23 cellular contexts compared by ENCODE assay signal in genomic region chr2:165453672-165454071, GRCh38. TPM values are rescaled to one million over a fixed set of nuclear protein-coding genes. Genes with fewer than 3 reads are reported as not detected.
DNase-seq lines count a peak whose midpoint lies in the region; ATAC-seq and TF ChIP-seq lines count a peak whose summit lies in the region.
"Had no signal": no experiment of that assay in that cellular context is flagged by ENCODE, and none has a peak within 500 bp of the region (broad histone marks: within the 10 kb centered on the region; RNA-seq: fewer than 3 reads in every experiment).

No MANE protein-coding gene starts in this region.

- no peak overlapping the region for H3K4me3 ChIP-seq in right cardiac atrium (ENCODE audit: low read length)
- H3K4me3 ChIP-seq: BLaER1 treated with 17β-estradiol and CSF1 and Interleukin-3, amounts not matched to agents 10 nM and 100 nM; GM12878; GM23248 had no signal

- no peaks in the 10 kb centered on the region for H3K36me3 Mint-ChIP-seq in natural killer cell
- H3K36me3 Mint-ChIP-seq in natural killer cell treated with Interleukin-12 subunit alpha and Interleukin-12 subunit beta and Interleukin-15 and Interleukin-18, amount 100 ng/mL, for 72 hours, result peaks cover 6% of the 10 kb centered on the region
- H3K36me3 Mint-ChIP-seq: CD14-positive monocyte; CD8-positive, alpha-beta memory T cell had no signal

- peaks cover 0 to 2% of the 10 kb centered on the region in 2 donors for H3K9me3 Mint-ChIP-seq in natural killer cell
- no peaks in the 10 kb centered on the region for H3K9me3 Mint-ChIP-seq in natural killer cell treated with Interleukin-12 subunit alpha and Interleukin-12 subunit beta and Interleukin-15 and Interleukin-18, amount 100 ng/mL, for 72 hours

- intact Hi-C loops in Right ventricle myocardium inferior (cut with DNase I) (no loop called here), left cardiac atrium (cut with DNase I) (no loop called here), natural killer cell (cut with micrococcal nuclease) (no loop called here), right cardiac atrium (cut with DNase I) (no loop called here)

- no peak for TF ChIP-seq CTCF in natural killer cell (IDR thresholded peaks at IDR 0.05)

- peaks cover 23 to 27% of the 10 kb centered on the region in 2 donors for H3K4me1 Mint-ChIP-seq in natural killer cell
- H3K4me1 Mint-ChIP-seq in natural killer cell treated with Interleukin-12 subunit alpha and Interleukin-12 subunit beta and Interleukin-15 and Interleukin-18, amount 100 ng/mL, for 72 hours (ENCODE audit: low read depth in 2 of 2), result peaks cover 0 to 19% of the 10 kb centered on the region in 2 donors
- H3K4me1 Mint-ChIP-seq: CD14-positive monocyte; CD8-positive, alpha-beta memory T cell had no signal

- no peak for DNase-seq in Right ventricle myocardium inferior (ENCODE audit: missing footprints)
- DNase-seq in left cardiac atrium, result no peak
- DNase-seq in natural killer cell, result no peak
- DNase-seq in natural killer cell treated with Interleukin-12 subunit alpha and Interleukin-12 subunit beta and Interleukin-15 and Interleukin-18, amount 100 ng/mL, for 72 hours (ENCODE audit: low spot score), result no peak
- DNase-seq in right cardiac atrium, result peak; percentile 15 to 62 (median 20)
- DNase-seq in hypothalamus (lab: John Stamatoyannopoulos, UW), result no peak
- DNase-seq: ACHN; AML-193; BE2C; CD4-positive, alpha-beta T cell; CD8-positive, alpha-beta memory T cell; DMS 273 treated with DMSO at 0.1 percent for 48 hours; DMS79; EL; GDM1; GM23248; H7; HCEC 1CT had no signal

- H3K27ac Mint-ChIP-seq in natural killer cell, result peak overlapping the region; percentile 8 to 14
- H3K27ac Mint-ChIP-seq in natural killer cell treated with Interleukin-12 subunit alpha and Interleukin-12 subunit beta and Interleukin-15 and Interleukin-18, amount 100 ng/mL, for 72 hours, result no peak overlapping the region
- H3K27ac Mint-ChIP-seq: CD14-positive monocyte; CD4-positive, alpha-beta T cell; CD8-positive, alpha-beta memory T cell had no signal

- 77% methylated on average over 4 of the region's 4 CpGs for WGBS in right cardiac atrium

- H3K27me3 Mint-ChIP-seq in natural killer cell (ENCODE audit: low read depth in 2 of 2), result no peaks in the 10 kb centered on the region
- H3K27me3 Mint-ChIP-seq in natural killer cell treated with Interleukin-12 subunit alpha and Interleukin-12 subunit beta and Interleukin-15 and Interleukin-18, amount 100 ng/mL, for 72 hours, result peaks cover 0 to 11% of the 10 kb centered on the region in 2 donors
- H3K27me3 Mint-ChIP-seq: CD4-positive, alpha-beta T cell had no signal

- ATAC-seq in Right ventricle myocardium inferior, result peak; percentile 79
- ATAC-seq in left cardiac atrium, result no peak
- ATAC-seq in natural killer cell, result peak; percentile 26 to 85 (median 49)
- no peak for ATAC-seq in natural killer cell treated with Interleukin-12 subunit alpha and Interleukin-12 subunit beta and Interleukin-15 and Interleukin-18, amount 100 ng/mL, for 72 hours
- ATAC-seq in right cardiac atrium, result peak in 1 of 2 donors; percentile 52
- ATAC-seq in HG02759 (IDR thresholded peaks at IDR 0.05; ENCODE audit: unreplicated experiment), result no peak
- ATAC-seq: GM12878 had no signal

- H3K4me1 ChIP-seq in right cardiac atrium (ENCODE audit: control insufficient read depth, insufficient read depth, low read length), result no peaks in the 10 kb centered on the region
- H3K4me1 ChIP-seq: BE2C had no signal

- H3K27ac ChIP-seq in right cardiac atrium (ENCODE audit: low read length), result no peak overlapping the region
- H3K27ac ChIP-seq: 22Rv1; BLaER1 treated with 17β-estradiol and CSF1 and Interleukin-3, amounts not matched to agents 10 nM and 100 nM; GM23248 had no signal

- no peaks in the 10 kb centered on the region for H3K27me3 ChIP-seq in right cardiac atrium (ENCODE audit: control insufficient read depth, insufficient read depth)
- H3K27me3 ChIP-seq: BE2C; BLaER1 treated with 17β-estradiol and CSF1 and Interleukin-3, amounts not matched to agents 10 nM and 100 nM had no signal

- no peaks in the 10 kb centered on the region for H3K9me3 ChIP-seq in right cardiac atrium (ENCODE audit: control insufficient read depth, low read length)
- H3K9me3 ChIP-seq: BE2C had no signal

- no peak overlapping the region for H3K4me3 Mint-ChIP-seq in natural killer cell
- H3K4me3 Mint-ChIP-seq in natural killer cell treated with Interleukin-12 subunit alpha and Interleukin-12 subunit beta and Interleukin-15 and Interleukin-18, amount 100 ng/mL, for 72 hours, result no peak overlapping the region
- H3K4me3 Mint-ChIP-seq: CD14-positive monocyte; CD4-positive, alpha-beta T cell; CD8-positive, alpha-beta memory T cell had no signal

RNA-seq across cellular contexts. Expression of gene CSRNP3, which starts 15.8 kb away (rescaled TPM):
- total RNA-seq in Right ventricle myocardium inferior (5.1 TPM), left cardiac atrium (1 to 10 TPM; 3.0 to 4.7 TPM), natural killer cell (not detected), right cardiac atrium (1 to 10 TPM; 2.8 to 9.6 (median 6.8) TPM)
- total RNA-seq in natural killer cell treated with Interleukin-12 subunit alpha and Interleukin-12 subunit beta and Interleukin-15 and Interleukin-18, amount 100 ng/mL, for 72 hours, result not detected
- polyA plus RNA-seq in right cardiac atrium, result 1.6 TPM
- total RNA-seq: CD4-positive, alpha-beta T cell; CD8-positive, alpha-beta memory T cell had no signal
- polyA plus RNA-seq: CD14-positive monocyte; CD8-positive, alpha-beta memory T cell had no signal

Comparison
In these comparisons a context has a peak if more than half of its experiments do, and no peak if none do; other contexts are left out.
1. ATAC-seq: peak in Right ventricle myocardium inferior (single experiment) and natural killer cell (3 of 3); none in left cardiac atrium (0 of 2), natural killer cell treated with Interleukin-12 subunit alpha and Interleukin-12 subunit beta and Interleukin-15 and Interleukin-18, amount 100 ng/mL, for 72 hours (0 of 2) and HG02759 (single experiment).
2. DNase-seq: peak in right cardiac atrium (3 of 3); none in Right ventricle myocardium inferior (single experiment), left cardiac atrium (single experiment), natural killer cell (single experiment), natural killer cell treated with Interleukin-12 subunit alpha and Interleukin-12 subunit beta and Interleukin-15 and Interleukin-18, amount 100 ng/mL, for 72 hours (single experiment) and hypothalamus (0 of 51).
3. H3K27ac Mint-ChIP-seq: peak in natural killer cell (2 of 2); none in natural killer cell treated with Interleukin-12 subunit alpha and Interleukin-12 subunit beta and Interleukin-15 and Interleukin-18, amount 100 ng/mL, for 72 hours (0 of 2).